20 cellular contexts compared by ENCODE assay signal in genomic region chr1:42128984-42129383, GRCh38. TPM values are rescaled to one million over a fixed set of nuclear protein-coding genes. Genes with fewer than 3 reads are reported as not detected.
A peak's percentile ranks its signal among the peaks of the same experiment; 100 is the strongest.
DNase-seq lines count a peak whose midpoint lies in the region; TF ChIP-seq lines count a peak whose summit lies in the region.
"Had no signal": no experiment of that assay in that cellular context is flagged by ENCODE, and none has a peak within 500 bp of the region (broad histone marks: within the 10 kb centered on the region; RNA-seq: fewer than 3 reads in every experiment).

No MANE protein-coding gene starts in this region.

- H3K56ac ChIP-seq in H9 (ENCODE audit: insufficient read length, low read depth, low read length) = no peak overlapping the region

- H2AK5ac ChIP-seq in H9 (ENCODE audit: insufficient read length, low read length) = no peak overlapping the region
- no peak overlapping the region for H2AK5ac ChIP-seq in trophoblast cell (ENCODE audit: low read length)

- H3K79me1 ChIP-seq in H9 (ENCODE audit: insufficient read depth, low read depth, low read length, poor library complexity, severe bottlenecking) (no peaks in the 10 kb centered on the region), trophoblast cell (ENCODE audit: low read length) (no peaks in the 10 kb centered on the region)

- H3K4me1 ChIP-seq in H9 (ENCODE audit: insufficient read depth, low read length) (no peaks in the 10 kb centered on the region), trophoblast cell (ENCODE audit: control insufficient read depth in 1 of 2, insufficient read depth in 2 of 2, low read length in 2 of 2) (peaks cover 0 to 6% of the 10 kb centered on the region in 2 experiments)

- H4K91ac ChIP-seq in H9 (ENCODE audit: insufficient read length, low read depth, low read length) = no peak overlapping the region
- no peak overlapping the region for H4K91ac ChIP-seq in trophoblast cell (ENCODE audit: low read depth, low read length)

- no peak overlapping the region for H3K9ac ChIP-seq in H9 (ENCODE audit: extremely low read depth, insufficient read length, low read length)
- H3K9ac ChIP-seq in trophoblast cell (ENCODE audit: low read length) = no peak overlapping the region
- H3K9ac ChIP-seq: BLaER1, KMS-11 had no signal

- no peak overlapping the region for H3K27ac Mint-ChIP-seq in H9
- H3K27ac Mint-ChIP-seq: CD14-positive monocyte; CD4-positive, alpha-beta memory T cell had no signal

- no peak overlapping the region for H3K23ac ChIP-seq in H9 (ENCODE audit: insufficient read length, low read depth, low read length)
- H3K23ac ChIP-seq in trophoblast cell (ENCODE audit: low read length) = no peak overlapping the region

- H4K20me1 ChIP-seq in H9 (ENCODE audit: control insufficient read depth, insufficient read depth, insufficient read length) = no peaks in the 10 kb centered on the region
- H4K20me1 ChIP-seq: BLaER1 had no signal

- no peak overlapping the region for H3K4me3 Mint-ChIP-seq in H9
- H3K4me3 Mint-ChIP-seq: CD14-positive monocyte; CD4-positive, alpha-beta memory T cell had no signal

- peak; percentile 3 for DNase-seq in H4 (ENCODE audit: low spot score)
- peak; percentile 84 for DNase-seq in NCI-H2171 treated with DMSO at 0.1 percent for 48 hours (lab: John Stamatoyannopoulos, UW)
- peak in 27 of 42 donors; percentile 8 to 79 (median 34) for DNase-seq in head of caudate nucleus
- DNase-seq in superior temporal gyrus (ENCODE audit: extremely low spot score) = peak; percentile 33
- DNase-seq in H9 = no peak
- no peak for DNase-seq in activated CD4-positive, CD25-positive, alpha-beta regulatory T cell (lab: John Stamatoyannopoulos, UW)
- DNase-seq in trophoblast cell = no peak
- DNase-seq: ACHN; CD4-positive, alpha-beta memory T cell; DND-41; EL; HCEC 1CT had no signal

- H3K27ac ChIP-seq in H9 (ENCODE audit: insufficient read length, low read depth, low read length) (no peak overlapping the region), trophoblast cell (ENCODE audit: low read depth, low read length) (no peak overlapping the region)
- H3K27ac ChIP-seq: BLaER1, HL-60, KMS-11 had no signal

- no peak overlapping the region for H2AFZ ChIP-seq in H9 (ENCODE audit: low read length)
- no peak overlapping the region for H2AFZ ChIP-seq in trophoblast cell (ENCODE audit: insufficient read depth, low read length, poor library complexity)

- no CpG with 5 or more reads among the region's 3 CpGs for WGBS in H9 (ENCODE audit: extremely low coverage, insufficient read length, low lambda C conversion rate)
- WGBS in trophoblast cell (ENCODE audit: extremely low coverage, insufficient coverage, insufficient read length) = no CpG with 5 or more reads among the region's 3 CpGs

- no peak overlapping the region for H4K12ac ChIP-seq in trophoblast cell (ENCODE audit: low read depth, low read length)

- H3K4ac ChIP-seq in H9 (ENCODE audit: low read depth, low read length) (no peak overlapping the region), trophoblast cell (ENCODE audit: low read depth, low read length) (no peak overlapping the region)

- intact Hi-C loops in head of caudate nucleus (cut with DNase I) = no loop called here

- no peak overlapping the region for H3K4me2 ChIP-seq in H9 (ENCODE audit: insufficient read depth, insufficient read length, low read length)
- no peak overlapping the region for H3K4me2 ChIP-seq in trophoblast cell (ENCODE audit: low read length)
- H3K4me2 ChIP-seq: BLaER1, KMS-11 had no signal

- H3K36me3 ChIP-seq in trophoblast cell (ENCODE audit: control insufficient read depth in 1 of 2, insufficient read depth in 2 of 2, low read length in 2 of 2) = no peaks in the 10 kb centered on the region
- H3K36me3 ChIP-seq: BLaER1 had no signal

- no peaks in the 10 kb centered on the region for H3K27me3 ChIP-seq in H9 (ENCODE audit: insufficient read depth, low read length)
- H3K27me3 ChIP-seq in trophoblast cell (ENCODE audit: insufficient read depth, low read length) = no peaks in the 10 kb centered on the region
- H3K27me3 ChIP-seq: BLaER1 had no signal

- peaks cover 5% of the 10 kb centered on the region for H3K27me3 Mint-ChIP-seq in H9 (ENCODE audit: low read depth)

- no peak overlapping the region for H2BK20ac ChIP-seq in H9 (ENCODE audit: low read depth, low read length, poor library complexity, severe bottlenecking)

- no peak overlapping the region for H3T11ph ChIP-seq in H9 (ENCODE audit: low read length)

- H3K23me2 ChIP-seq in H9 (ENCODE audit: insufficient read length, low read depth, low read length, poor library complexity, severe bottlenecking) = no peaks in the 10 kb centered on the region

- H3K14ac ChIP-seq in H9 (ENCODE audit: insufficient read depth, low read length) (no peak overlapping the region; the same call in 1 of the 2 replicates), trophoblast cell (ENCODE audit: low read length) (no peak overlapping the region)

- no peak overlapping the region for H4K5ac ChIP-seq in H9 (ENCODE audit: insufficient read length, low read depth, low read length)

- no peak overlapping the region for H3K4me3 ChIP-seq in trophoblast cell (ENCODE audit: low read depth, low read length)
- H3K4me3 ChIP-seq: BLaER1, GM12878 had no signal

- H2BK15ac ChIP-seq in H9 (ENCODE audit: low read depth, low read length) = no peak overlapping the region

- H3K79me2 ChIP-seq in H9 (ENCODE audit: insufficient read depth, low read length) = no peaks in the 10 kb centered on the region
- H3K79me2 ChIP-seq in trophoblast cell (ENCODE audit: control insufficient read depth, insufficient read depth, low read length, poor library complexity) = no peaks in the 10 kb centered on the region

- H3K9me3 ChIP-seq in H9 (ENCODE audit: control insufficient read depth, low read depth, low read length) (no peaks in the 10 kb centered on the region), trophoblast cell (ENCODE audit: insufficient read depth, low read depth, low read length) (no peaks in the 10 kb centered on the region)
- H3K9me3 ChIP-seq: BLaER1 had no signal

- no peak overlapping the region for H2BK12ac ChIP-seq in H9 (ENCODE audit: insufficient read length, low read depth, low read length)
- H2BK12ac ChIP-seq in trophoblast cell (ENCODE audit: low read length) = no peak overlapping the region

- no peaks in the 10 kb centered on the region; a peak in 1 of 5 replicates for H3K9me3 Mint-ChIP-seq in H9

- no peaks in the 10 kb centered on the region for H3K4me1 Mint-ChIP-seq in H9
- H3K4me1 Mint-ChIP-seq: CD14-positive monocyte; CD4-positive, alpha-beta memory T cell had no signal

- H2BK120ac ChIP-seq in H9 (ENCODE audit: low read depth, low read length, poor library complexity, severe bottlenecking) (no peak overlapping the region), trophoblast cell (ENCODE audit: insufficient read depth, low read length, poor library complexity) (no peak overlapping the region)

- no peak overlapping the region for H2BK5ac ChIP-seq in H9 (ENCODE audit: insufficient read length, low read length)
- H2BK5ac ChIP-seq in trophoblast cell (ENCODE audit: low read depth, low read length, poor library complexity) = no peak overlapping the region

- no peak overlapping the region for H3K18ac ChIP-seq in H9 (ENCODE audit: insufficient read length, low read depth, low read length)
- H3K18ac ChIP-seq in trophoblast cell (ENCODE audit: low read length) = no peak overlapping the region

- H3K36me3 Mint-ChIP-seq in H9 (ENCODE audit: insufficient read depth in 1 of 3, low read depth in 3 of 3) = no peaks in the 10 kb centered on the region
- H3K36me3 Mint-ChIP-seq: CD14-positive monocyte had no signal

- no peak overlapping the region for H4K8ac ChIP-seq in H9 (replicated peaks; ENCODE audit: insufficient read length, low read depth, low read length)
- no peak overlapping the region for H4K8ac ChIP-seq in trophoblast cell (ENCODE audit: low read depth, low read length)

- TF ChIP-seq CTCF in H9 (conservative IDR thresholded peaks at IDR 0.05) = no peak

RNA-seq across cellular contexts. Expression of gene GUCA2B, which starts 24.2 kb away (rescaled TPM):
- total RNA-seq in H4 (2014; rRNA removed; shearing (Covaris generic)) = not detected in 2 replicates
- not detected in 2 replicates for total RNA-seq in H9 (2021)
- polyA plus RNA-seq in trophoblast cell (2013) = not detected in 2 replicates
- total RNA-seq: CD4-positive, alpha-beta memory T cell; G401; GM12878; H1; HT1080 had no signal
- polyA plus RNA-seq: CD14-positive monocyte; CD4-positive, alpha-beta memory T cell; GM12878; H1 had no signal

RNA-seq across cellular contexts. Expression of gene GUCA2A, which starts 35.6 kb away (rescaled TPM):
- not detected in 2 replicates for total RNA-seq in H4 (2014; rRNA removed; shearing (Covaris generic))
- not detected in 2 replicates for total RNA-seq in H9 (2021)
- 0.82 and 1.6 TPM in 2 replicates for polyA plus RNA-seq in trophoblast cell (2013)
- total RNA-seq: CD4-positive, alpha-beta memory T cell; G401; GM12878; H1 had no signal
- polyA plus RNA-seq: CD14-positive monocyte; CD4-positive, alpha-beta memory T cell; GM12878; H1 had no signal

Comparison
In these comparisons a context has a peak if more than half of its experiments do, and no peak if none do; other contexts are left out.
1. DNase-seq: peak in H4 (single experiment), NCI-H2171 treated with DMSO at 0.1 percent for 48 hours (single experiment), head of caudate nucleus (27 of 42) and superior temporal gyrus (single experiment); none in H9 (single experiment), activated CD4-positive, CD25-positive, alpha-beta regulatory T cell (0 of 4) and trophoblast cell (0 of 2).